ENCODE assay signal across 1 cellular context in genomic region chr7:34758111-34758601, GRCh38.
TF ChIP-seq lines count a peak whose summit lies in the region.

No MANE protein-coding gene starts in this region.

TF ChIP-seq in HepG2, 621 proteins besides CTCF, POLR2A, EP300 and RAD21 (continued from another document and continues in another):
- TF ChIP-seq MAX (IDR thresholded peaks at IDR 0.05): peak; percentile 36; the same call in 1 of the 2 replicates
- TF ChIP-seq ZNF432 (CRISPR knock-in tag; IDR thresholded peaks at IDR 0.05; ENCODE audit: borderline replicate concordance): no peak
- no peak for TF ChIP-seq EEA1 (CRISPR knock-in tag; IDR thresholded peaks at IDR 0.05; ENCODE audit: borderline replicate concordance)
- peak; percentile 98 for TF ChIP-seq HNF1A (IDR thresholded peaks at IDR 0.05; ENCODE audit: low read depth)
- TF ChIP-seq HNF1A (CRISPR knock-in tag; IDR thresholded peaks at IDR 0.05; ENCODE audit: borderline replicate concordance): peak; percentile 96
- 0 out of 2 replicates have a peak, but pooled peaks have one; percentile 41 for TF ChIP-seq RERE (CRISPR knock-in tag; IDR thresholded peaks at IDR 0.05; ENCODE audit: low read depth)
- TF ChIP-seq MAFK (conservative IDR thresholded peaks at IDR 0.05 in 1 of 2, IDR thresholded peaks at IDR 0.05 in 1 of 2; ENCODE audit: low read length in 2 of 2): peak in 1 of 2 experiments; percentile 6; a peak in 1 of 4 replicates
- TF ChIP-seq THRA (CRISPR knock-in tag; IDR thresholded peaks at IDR 0.05; ENCODE audit: borderline replicate concordance): peak; percentile 54; the same call in 1 of the 2 replicates
- no peak for TF ChIP-seq POGK (CRISPR knock-in tag; conservative IDR thresholded peaks at IDR 0.05)
- peak; percentile 63 for TF ChIP-seq NR2F6 (IDR thresholded peaks at IDR 0.05)
- peak; percentile 78 for TF ChIP-seq NR2F6 (CRISPR knock-in tag; IDR thresholded peaks at IDR 0.05)
- peak; percentile 19 for TF ChIP-seq TEAD3 (CRISPR knock-in tag; optimal IDR thresholded peaks at IDR 0.05; ENCODE audit: borderline replicate concordance)
- 0 out of 2 replicates have a peak, but pooled peaks have one; percentile 13 for TF ChIP-seq ZNF710 (CRISPR knock-in tag; IDR thresholded peaks at IDR 0.05; ENCODE audit: borderline replicate concordance)
- TF ChIP-seq RXRB (CRISPR knock-in tag; IDR thresholded peaks at IDR 0.05; ENCODE audit: borderline replicate concordance): peak; percentile 71
- TF ChIP-seq ZNF280D (CRISPR knock-in tag; IDR thresholded peaks at IDR 0.05): 0 out of 2 replicates have a peak, but pooled peaks have one; percentile 46
- TF ChIP-seq MXD4 (CRISPR knock-in tag; IDR thresholded peaks at IDR 0.05): no peak
- 0 out of 2 replicates have a peak, but pooled peaks have one; percentile 8 for TF ChIP-seq GATAD1 (CRISPR knock-in tag; IDR thresholded peaks at IDR 0.05)
- 0 out of 4 replicates have a peak, but pooled peaks of 1 of the 2 experiments have one; percentile 33 for TF ChIP-seq ATF4 (CRISPR knock-in tag; IDR thresholded peaks at IDR 0.05)
- no peak for TF ChIP-seq ZNF343 (CRISPR knock-in tag; IDR thresholded peaks at IDR 0.05)
- TF ChIP-seq HMG20A (CRISPR knock-in tag; IDR thresholded peaks at IDR 0.05; ENCODE audit: borderline replicate concordance): 0 out of 2 replicates have a peak, but pooled peaks have one; percentile 64
- peak; percentile 17; the same call in 1 of the 2 replicates for TF ChIP-seq IRF2 (CRISPR knock-in tag; IDR thresholded peaks at IDR 0.05)
- peak; percentile 17; the same call in 1 of the 2 replicates for TF ChIP-seq NFIC (IDR thresholded peaks at IDR 0.05; ENCODE audit: low read length)
- TF ChIP-seq MED1 (CRISPR knock-in tag; IDR thresholded peaks at IDR 0.05): peak; percentile 76
- 0 out of 2 replicates have a peak, but pooled peaks have one; percentile 40 for TF ChIP-seq HOXD1 (CRISPR knock-in tag; IDR thresholded peaks at IDR 0.05)
- peak; percentile 68 for TF ChIP-seq NCOA2 (CRISPR knock-in tag; IDR thresholded peaks at IDR 0.05)
- peak; percentile 59; the same call in 1 of the 2 replicates for TF ChIP-seq DPF2 (CRISPR knock-in tag; IDR thresholded peaks at IDR 0.05; ENCODE audit: borderline replicate concordance, low read depth)
